In the genomic region with DNA sequence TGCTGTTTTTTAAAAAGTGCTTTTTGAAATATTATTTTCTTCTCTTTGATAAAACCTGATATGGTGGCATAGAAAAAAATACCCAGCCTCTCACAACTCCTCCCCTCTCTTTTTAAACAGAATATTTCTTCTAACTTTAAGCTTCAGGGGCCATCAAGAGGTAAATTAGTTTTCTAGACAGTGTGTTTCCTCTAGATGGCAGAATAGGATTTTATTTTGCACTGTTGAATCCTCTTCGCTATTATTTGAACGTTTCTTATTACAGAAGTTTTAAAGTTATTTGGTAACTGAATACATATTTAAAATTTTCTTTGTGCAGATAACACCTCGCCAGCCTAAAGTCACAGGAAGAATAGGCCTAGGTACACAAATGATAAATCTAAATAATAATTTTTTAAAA, we compare ENCODE assay signal across 9 cellular contexts. TPM values are rescaled to one million over a fixed set of nuclear protein-coding genes. Genes with fewer than 3 reads are reported as not detected.
DNase-seq lines count a peak whose midpoint lies in the region; ATAC-seq and TF ChIP-seq lines count a peak whose summit lies in the region.
"Had no signal": no experiment of that assay in that cellular context is flagged by ENCODE, and none has a peak within 500 bp of the region (broad histone marks: within the 10 kb centered on the region; RNA-seq: fewer than 3 reads in every experiment).

No MANE protein-coding gene starts in this region.

- H3K79me2 ChIP-seq in SK-N-SH (ENCODE audit: insufficient read depth) = no peaks in the 10 kb centered on the region

- H3K27me3 ChIP-seq in SK-N-SH (ENCODE audit: insufficient read depth) = no peaks in the 10 kb centered on the region

- no peaks in the 10 kb centered on the region for H4K20me1 ChIP-seq in SK-N-SH (ENCODE audit: insufficient read depth)

- POLR2A ChIA-PET in SK-N-SH (lab: Yijun Ruan, JAX) = no interaction called here
- POLR2A ChIA-PET in activated CD4-positive, alpha-beta memory T cell treated with anti-CD3 and anti-CD28 coated beads for 36 hours (lab: Charles Lee) = no interaction called here

- TF ChIP-seq EP300 in SK-N-SH (IDR thresholded peaks at IDR 0.05; ENCODE audit: borderline replicate concordance in 1 of 2, low read depth in 1 of 2, low read length in 1 of 2) = no peak

- no peaks in the 10 kb centered on the region for H3K9me3 ChIP-seq in SK-N-SH

- no peak overlapping the region for H3K4me3 Mint-ChIP-seq in activated CD4-positive, alpha-beta memory T cell treated with anti-CD3 and anti-CD28 coated beads for 36 hours

- H3K36me3 Mint-ChIP-seq in activated CD4-positive, alpha-beta memory T cell treated with anti-CD3 and anti-CD28 coated beads for 36 hours = no peaks in the 10 kb centered on the region

- CTCF ChIA-PET in SK-N-SH (lab: Yijun Ruan, JAX) = interaction anchor here (0.6 to 1.3 kb wide), 25 partner anchors 10 to 1282 kb away, joined by 3 to 15 read pairs (median 4); no protein-coding TSS in a partner anchor
- CTCF ChIA-PET in activated CD4-positive, alpha-beta memory T cell treated with anti-CD3 and anti-CD28 coated beads for 36 hours (lab: Charles Lee) = interaction anchor here (0.6 kb wide), 1 partner anchor 1139 kb away, joined by 7 read pairs; no protein-coding TSS in a partner anchor

- no peaks in the 10 kb centered on the region for H3K9me3 Mint-ChIP-seq in activated CD4-positive, alpha-beta memory T cell treated with anti-CD3 and anti-CD28 coated beads for 36 hours

- 9% methylated on average over 3 of the region's 3 CpGs for WGBS in SK-N-SH (ENCODE audit: low lambda C conversion rate)

- H3K27ac ChIP-seq in SK-N-SH (ENCODE audit: low read depth in 2 of 2, low read length in 1 of 2) = no peak overlapping the region

- TF ChIP-seq RAD21 in SK-N-SH (IDR thresholded peaks at IDR 0.05; ENCODE audit: low read length) = peak; percentile 83

- H3K27me3 Mint-ChIP-seq in activated CD4-positive, alpha-beta memory T cell treated with anti-CD3 and anti-CD28 coated beads for 36 hours = no peaks in the 10 kb centered on the region

- no peaks in the 10 kb centered on the region for H3K9me2 ChIP-seq in SK-N-SH

- H3K4me2 ChIP-seq in SK-N-SH = no peak overlapping the region

- no peaks in the 10 kb centered on the region for H3F3A ChIP-seq in SK-N-SH (replicated peaks; ENCODE audit: insufficient read depth)

- no peaks in the 10 kb centered on the region for H3K4me1 ChIP-seq in SK-N-SH (ENCODE audit: control insufficient read depth in 1 of 2, insufficient read depth in 2 of 2, low read depth in 1 of 2, low read length in 1 of 2)

- no peak overlapping the region for H2AFZ ChIP-seq in SK-N-SH (ENCODE audit: low read depth)

- intact Hi-C loops in activated CD4-positive, alpha-beta memory T cell treated with anti-CD3 and anti-CD28 coated beads for 36 hours (cut with micrococcal nuclease) = no loop called here

- H3K4me1 Mint-ChIP-seq in activated CD4-positive, alpha-beta memory T cell treated with anti-CD3 and anti-CD28 coated beads for 36 hours (ENCODE audit: low read depth) = peaks cover 6% of the 10 kb centered on the region

- ATAC-seq in HG03342 (IDR thresholded peaks at IDR 0.05; ENCODE audit: unreplicated experiment) = no peak

- no peak overlapping the region for H3K27ac Mint-ChIP-seq in activated CD4-positive, alpha-beta memory T cell treated with anti-CD3 and anti-CD28 coated beads for 36 hours

- TF ChIP-seq CTCF in SK-N-SH (IDR thresholded peaks at IDR 0.05) (peak; percentile 73), foreskin fibroblast (IDR thresholded peaks at IDR 0.05; ENCODE audit: low read depth, low read length) (peak; percentile 35)

- H3K4me3 ChIP-seq in SK-N-SH (ENCODE audit: low read depth in 2 of 2, low read length in 1 of 2) = no peak overlapping the region
- H3K4me3 ChIP-seq in foreskin fibroblast (ENCODE audit: low read depth in 1 of 2, low read length in 2 of 2) = no peak overlapping the region

- DNase-seq in AML-193 (lab: John Stamatoyannopoulos, UW) (peak; percentile 19 to 28), HT-29 (ENCODE audit: low spot score) (peak; percentile 64), SK-N-SH (peak; percentile 43), foreskin fibroblast (peak; percentile 7 to 44)
- no peak for DNase-seq in activated CD4-positive, alpha-beta memory T cell treated with anti-CD3 and anti-CD28 coated beads for 36 hours
- DNase-seq in activated CD4-positive, alpha-beta T cell treated with anti-CD3 and anti-CD28 coated beads, Interleukin-2, amount 50 U/mL, for 48 hours = no peak
- DNase-seq in stimulated activated CD4-positive, alpha-beta T cell treated with anti-CD3 and anti-CD28 coated beads, Interleukin-15, amount 100 ng/mL, for 24 hours = no peak
- DNase-seq: activated CD4-positive, alpha-beta T cell treated with anti-CD3 and anti-CD28 coated beads, Interleukin-2, amount 50 U/mL, for 4 hours had no signal

- no peak overlapping the region for H3K9ac ChIP-seq in SK-N-SH

- no peaks in the 10 kb centered on the region for H3K36me3 ChIP-seq in SK-N-SH (replicated peaks in 1 of 2; ENCODE audit: control insufficient read depth in 1 of 2, insufficient read depth in 2 of 2, low read length in 1 of 2)

TF ChIP-seq in SK-N-SH, 30 proteins besides CTCF, POLR2A, EP300 and RAD21:
- TF ChIP-seq SIN3A (IDR thresholded peaks at IDR 0.05; ENCODE audit: borderline replicate concordance, low read depth, low read length) (no peak), TCF12 (IDR thresholded peaks at IDR 0.05) (no peak), SMC3 (IDR thresholded peaks at IDR 0.05; ENCODE audit: low read depth, low read length) (peak; percentile 31)
TF ChIP-seq in SK-N-SH: peak in this region for 1.

RNA-seq across cellular contexts. Expression of gene ARL5B, which starts 30.3 kb away (rescaled TPM):
- 11.0 and 13.2 TPM in 2 replicates for total RNA-seq in HT-29 (2014; rRNA removed; shearing (Covaris generic))
- polyA plus RNA-seq in SK-N-SH (2012; rRNA removed) = 4.9 and 6.6 TPM in 2 replicates
- 6.1 and 8.5 TPM in 2 replicates for polyA plus RNA-seq in SK-N-SH (2012; cell fraction: cytosol; rRNA removed)
- polyA plus RNA-seq in SK-N-SH (2012; cell fraction: nucleus; rRNA removed) = 6.2 and 19.5 TPM in 2 replicates
- 10 to 100 TPM; 16.2 to 16.3 TPM for total RNA-seq in activated CD4-positive, alpha-beta memory T cell treated with anti-CD3 and anti-CD28 coated beads for 36 hours

RNA-seq across cellular contexts. Expression of gene NSUN6, which starts 38.1 kb away (rescaled TPM):
- total RNA-seq in HT-29 (2014; rRNA removed; shearing (Covaris generic)) = 4.5 and 5.6 TPM in 2 replicates
- 5.3 and 7.8 TPM in 2 replicates for polyA plus RNA-seq in SK-N-SH (2012; rRNA removed)
- 5.7 and 6.6 TPM in 2 replicates for polyA plus RNA-seq in SK-N-SH (2012; cell fraction: cytosol; rRNA removed)
- polyA plus RNA-seq in SK-N-SH (2012; cell fraction: nucleus; rRNA removed) = 8.7 and 16.3 TPM in 2 replicates
- 10 to 100 TPM; 12.6 to 15.0 TPM for total RNA-seq in activated CD4-positive, alpha-beta memory T cell treated with anti-CD3 and anti-CD28 coated beads for 36 hours

Comparison
In these comparisons a context has a peak if more than half of its experiments do, and no peak if none do; other contexts are left out.
1. DNase-seq: peak in AML-193 (2 of 2), HT-29 (single experiment), SK-N-SH (single experiment) and foreskin fibroblast (2 of 2); none in activated CD4-positive, alpha-beta memory T cell treated with anti-CD3 and anti-CD28 coated beads for 36 hours (single experiment), activated CD4-positive, alpha-beta T cell treated with anti-CD3 and anti-CD28 coated beads, Interleukin-2, amount 50 U/mL, for 48 hours (0 of 2) and stimulated activated CD4-positive, alpha-beta T cell treated with anti-CD3 and anti-CD28 coated beads, Interleukin-15, amount 100 ng/mL, for 24 hours (single experiment).